In genomic region chr18:4233468-4233867, GRCh38 we compare ENCODE assay signal across 2 cellular contexts.
A peak's percentile ranks its signal among the peaks of the same experiment; 100 is the strongest.
TF ChIP-seq lines count a peak whose summit lies in the region.

No MANE protein-coding gene starts in this region.

TF ChIP-seq in GM23338, 12 proteins besides CTCF, POLR2A, EP300 and RAD21:
- no peak for TF ChIP-seq STAT1 (IDR thresholded peaks at IDR 0.05; ENCODE audit: unreplicated experiment)
- TF ChIP-seq NANOG (IDR thresholded peaks at IDR 0.05; ENCODE audit: borderline replicate concordance) = peak; percentile 94
- TF ChIP-seq EZH2phosphoT487 (IDR thresholded peaks at IDR 0.05; ENCODE audit: unreplicated experiment) = no peak

TF ChIP-seq in GM12878, 131 proteins besides CTCF, POLR2A, EP300 and RAD21:
- TF ChIP-seq ZBED1 (IDR thresholded peaks at IDR 0.05; ENCODE audit: borderline replicate concordance) (no peak), RELB (IDR thresholded peaks at IDR 0.05; ENCODE audit: low read depth) (no peak; the same call in 1 of the 2 replicates), NKRF (conservative IDR thresholded peaks at IDR 0.05) (no peak), PAX5 (IDR thresholded peaks at IDR 0.05; ENCODE audit: borderline replicate concordance, low read depth, low read length) (no peak), NBN (IDR thresholded peaks at IDR 0.05) (no peak), NR2C1 (IDR thresholded peaks at IDR 0.05) (no peak), ZNF622 (IDR thresholded peaks at IDR 0.05) (no peak), IKZF1 (conservative IDR thresholded peaks at IDR 0.05) (no peak), STAT3 (IDR thresholded peaks at IDR 0.05; ENCODE audit: low read depth, low read length) (no peak), WRNIP1 (IDR thresholded peaks at IDR 0.05; ENCODE audit: borderline replicate concordance, low read depth, low read length) (no peak)
TF ChIP-seq in GM12878: peak in this region for 0.
